22 cellular contexts compared by ENCODE assay signal in genomic region chr6:45505470-45505869, GRCh38.
DNase-seq lines count a peak whose midpoint lies in the region; ATAC-seq and TF ChIP-seq lines count a peak whose summit lies in the region.
"Had no signal": no experiment of that assay in that cellular context is flagged by ENCODE, and none has a peak within 500 bp of the region (broad histone marks: within the 10 kb centered on the region; RNA-seq: fewer than 3 reads in every experiment).

No MANE protein-coding gene starts in this region.

- H3K9ac ChIP-seq in fibroblast of lung (ENCODE audit: insufficient read depth, low read length) (no peak overlapping the region), parathyroid adenoma (no peak overlapping the region)

- TF ChIP-seq CTCF in GM23338 (conservative IDR thresholded peaks at IDR 0.05; ENCODE audit: low read depth in 2 of 2) (no peak), PC-9 (conservative IDR thresholded peaks at IDR 0.05) (no peak), fibroblast of lung (conservative IDR thresholded peaks at IDR 0.05 in 1 of 2, IDR thresholded peaks at IDR 0.05 in 1 of 2; ENCODE audit: low read depth in 1 of 2, low read length in 2 of 2) (no peak), parathyroid adenoma (IDR thresholded peaks at IDR 0.05) (no peak), suprapubic skin (IDR thresholded peaks at IDR 0.05) (no peak)

- no peaks in the 10 kb centered on the region for H3K9me3 Mint-ChIP-seq in GM23338
- H3K9me3 Mint-ChIP-seq: CD4-positive, alpha-beta T cell had no signal

- H3F3A ChIP-seq in GM23338 (replicated peaks; ENCODE audit: low read depth) (no peaks in the 10 kb centered on the region), PC-9 (ENCODE audit: insufficient read depth, low read depth) (peaks cover 23% of the 10 kb centered on the region)

- H3K79me2 ChIP-seq in GM23338 (replicated peaks; ENCODE audit: insufficient read depth): no peaks in the 10 kb centered on the region
- H3K79me2 ChIP-seq in PC-9 (ENCODE audit: low read depth): no peaks in the 10 kb centered on the region
- no peaks in the 10 kb centered on the region for H3K79me2 ChIP-seq in fibroblast of lung (ENCODE audit: control insufficient read depth, insufficient read depth, low read length)
- no peaks in the 10 kb centered on the region for H3K79me2 ChIP-seq in parathyroid adenoma

- no peak for TF ChIP-seq POLR2A in suprapubic skin (IDR thresholded peaks at IDR 0.05)

- ATAC-seq in GM23338 (no peak), HG03521 (IDR thresholded peaks at IDR 0.05; ENCODE audit: unreplicated experiment) (no peak)
- ATAC-seq: right cardiac atrium; stimulated activated naive CD8-positive, alpha-beta T cell treated with anti-CD3 and anti-CD28 coated beads, Interleukin-15, Interleukin-2, amounts not matched to agents 100 U/mL and 50 U/mL, for 24 hours had no signal

- H3K27me3 ChIP-seq in GM23338 (ENCODE audit: insufficient read depth) (no peaks in the 10 kb centered on the region), PC-9 (ENCODE audit: insufficient read depth, low read depth) (no peaks in the 10 kb centered on the region), fibroblast of lung (ENCODE audit: control insufficient read depth, insufficient read depth, low read length) (no peaks in the 10 kb centered on the region), parathyroid adenoma (ENCODE audit: control insufficient read depth, insufficient read depth, low read length) (no peaks in the 10 kb centered on the region), suprapubic skin (no peaks in the 10 kb centered on the region)
- H3K27me3 ChIP-seq: neutrophil, upper lobe of left lung had no signal

- no peak for TF ChIP-seq EP300 in suprapubic skin (IDR thresholded peaks at IDR 0.05)

- H3K4me2 ChIP-seq in GM23338: peak overlapping the region; percentile 40
- H3K4me2 ChIP-seq in PC-9: no peak overlapping the region
- peak overlapping the region; percentile 30 for H3K4me2 ChIP-seq in fibroblast of lung (ENCODE audit: extremely low read depth, insufficient read depth, low read length)
- H3K4me2 ChIP-seq in parathyroid adenoma (ENCODE audit: low read length): no peak overlapping the region

- no peaks in the 10 kb centered on the region for H4K20me1 ChIP-seq in GM23338 (replicated peaks; ENCODE audit: insufficient read depth)
- no peaks in the 10 kb centered on the region for H4K20me1 ChIP-seq in PC-9 (ENCODE audit: insufficient read depth)
- no peaks in the 10 kb centered on the region for H4K20me1 ChIP-seq in fibroblast of lung (ENCODE audit: control insufficient read depth, extremely low read depth, insufficient read depth, low read length)

- no peaks in the 10 kb centered on the region for H3K36me3 Mint-ChIP-seq in GM23338 (ENCODE audit: low read depth)

- H3K9me2 ChIP-seq in GM23338 (ENCODE audit: insufficient read depth) (no peaks in the 10 kb centered on the region; the same call in none of the 2 replicates), PC-9 (ENCODE audit: insufficient read depth) (no peaks in the 10 kb centered on the region; the same call in 1 of the 2 replicates)

- intact Hi-C loops in PC-9 (cut with micrococcal nuclease; ENCODE audit: unreplicated experiment): loop anchor here (2.0 to 5.0 kb wide), 2 partner anchors 83 to 207 kb away; no protein-coding TSS in a partner anchor
- intact Hi-C loops in head of caudate nucleus (cut with DNase I): no loop called here

- no peaks in the 10 kb centered on the region for H3K27me3 Mint-ChIP-seq in GM23338 (ENCODE audit: insufficient read depth, low read depth, poor library complexity)
- H3K27me3 Mint-ChIP-seq: CD4-positive, alpha-beta T cell had no signal

- H3K36me3 ChIP-seq in GM23338 (ENCODE audit: insufficient read depth) (no peaks in the 10 kb centered on the region), PC-9 (ENCODE audit: low read depth) (no peaks in the 10 kb centered on the region), fibroblast of lung (ENCODE audit: control insufficient read depth, insufficient read depth, low read length) (peaks cover 1% of the 10 kb centered on the region), parathyroid adenoma (ENCODE audit: control insufficient read depth, insufficient read depth, low read length) (no peaks in the 10 kb centered on the region), suprapubic skin (no peaks in the 10 kb centered on the region)
- H3K36me3 ChIP-seq: neutrophil, upper lobe of left lung had no signal

- H3K27ac ChIP-seq in GM23338 (ENCODE audit: low read depth): peak overlapping the region; percentile 22
- H3K27ac ChIP-seq in PC-9: 0 out of 2 replicates have a peak overlapping the region, but pooled peaks have one; percentile 94
- H3K27ac ChIP-seq in fibroblast of lung (ENCODE audit: insufficient read depth, low read length): peak overlapping the region; percentile 25
- H3K27ac ChIP-seq in parathyroid adenoma: no peak overlapping the region
- no peak overlapping the region for H3K27ac ChIP-seq in suprapubic skin
- H3K27ac ChIP-seq: HL-60, upper lobe of left lung had no signal

- DNase-seq in GM23338 (ENCODE audit: low spot score): no peak
- DNase-seq in PC-9: no peak
- DNase-seq in fibroblast of lung (ENCODE audit: low read depth in 2 of 2): no peak
- DNase-seq in suprapubic skin (ENCODE audit: low spot score in 2 of 2): no peak
- DNase-seq in head of caudate nucleus: no peak
- no peak for DNase-seq in islet precursor cell
- DNase-seq: activated CD4-positive, alpha-beta T cell treated with anti-CD3 and anti-CD28 coated beads for 48 hours; activated CD8-positive, alpha-beta memory T cell treated with anti-CD3 and anti-CD28 coated beads, Interleukin-2, amount 50 U/mL, for 48 hours; anterior cingulate cortex; CD4-positive, alpha-beta T cell; cerebellar nuclear complex; hypothalamus; Karpas-422; NCI-H2171 treated with DMSO at 0.1 percent for 48 hours; NCI-H82; stimulated activated naive CD8-positive, alpha-beta T cell treated with anti-CD3 and anti-CD28 coated beads, Interleukin-15, Interleukin-2, amounts not matched to agents 100 U/mL and 50 U/mL, for 24 hours had no signal

- H2AFZ ChIP-seq in GM23338: peak overlapping the region; percentile 39
- no peak overlapping the region for H2AFZ ChIP-seq in PC-9
- H2AFZ ChIP-seq in fibroblast of lung (ENCODE audit: low read length): peak overlapping the region; percentile 2
- peak overlapping the region; percentile 76 for H2AFZ ChIP-seq in parathyroid adenoma

- H3K9me3 ChIP-seq in PC-9 (ENCODE audit: insufficient read depth, low read depth) (no peaks in the 10 kb centered on the region), fibroblast of lung (ENCODE audit: control insufficient read depth, insufficient read depth, low read depth, low read length) (no peaks in the 10 kb centered on the region), parathyroid adenoma (ENCODE audit: control insufficient read depth, low read length) (no peaks in the 10 kb centered on the region), suprapubic skin (no peaks in the 10 kb centered on the region)
- H3K9me3 ChIP-seq: neutrophil, upper lobe of left lung had no signal

- H3K4me3 Mint-ChIP-seq in GM23338: peak overlapping the region; percentile 40; the same call in 2 of the 3 replicates
- H3K4me3 Mint-ChIP-seq: CD4-positive, alpha-beta T cell had no signal

- peaks cover 18% of the 10 kb centered on the region for H3K4me1 ChIP-seq in GM23338 (ENCODE audit: insufficient read depth)
- peaks cover 32% of the 10 kb centered on the region for H3K4me1 ChIP-seq in PC-9 (replicated peaks; ENCODE audit: insufficient read depth)
- peaks cover 8% of the 10 kb centered on the region for H3K4me1 ChIP-seq in fibroblast of lung (ENCODE audit: control insufficient read depth, extremely low read depth, insufficient read depth, low read length)
- H3K4me1 ChIP-seq in parathyroid adenoma: peaks cover 2% of the 10 kb centered on the region
- H3K4me1 ChIP-seq in suprapubic skin: peaks cover 2% of the 10 kb centered on the region

- POLR2A ChIA-PET in PC-9 (lab: Charles Lee; ENCODE audit: unreplicated experiment): no interaction called here

- WGBS in suprapubic skin: 79% methylated on average over 2 of the region's 2 CpGs

- BruUV-seq in PC-9 (replicated peaks; lab: Mats Ljungman, UMichigan): no TSS peak

- H3K4me1 Mint-ChIP-seq in GM23338: peaks cover 19% of the 10 kb centered on the region

- no peak overlapping the region for H3K4me3 ChIP-seq in GM23338
- H3K4me3 ChIP-seq in PC-9: no peak overlapping the region
- no peak overlapping the region for H3K4me3 ChIP-seq in fibroblast of lung (replicated peaks in 1 of 4; ENCODE audit: control extremely low read depth in 1 of 4, insufficient read depth in 1 of 4, low read depth in 3 of 4, low read length in 4 of 4)
- no peak overlapping the region for H3K4me3 ChIP-seq in parathyroid adenoma (ENCODE audit: low read depth, low read length)
- no peak overlapping the region for H3K4me3 ChIP-seq in suprapubic skin
- H3K4me3 ChIP-seq: upper lobe of left lung had no signal

- CTCF ChIA-PET in PC-9 (lab: Charles Lee): no interaction called here

- H3K27ac Mint-ChIP-seq in GM23338: peak overlapping the region; percentile 94
- H3K27ac Mint-ChIP-seq: CD4-positive, alpha-beta T cell had no signal

TF ChIP-seq in GM23338, 12 proteins besides CTCF, POLR2A, EP300 and RAD21 (continues in another document):
- no peak for TF ChIP-seq NANOG (IDR thresholded peaks at IDR 0.05; ENCODE audit: borderline replicate concordance)
- no peak for TF ChIP-seq ETS1 (IDR thresholded peaks at IDR 0.05)
- TF ChIP-seq JUNB (IDR thresholded peaks at IDR 0.05; ENCODE audit: unreplicated experiment): no peak
- TF ChIP-seq CREB1 (CRISPR knock-in tag; IDR thresholded peaks at IDR 0.05; ENCODE audit: low read depth): no peak

Comparison
In these comparisons a context has a peak if more than half of its experiments do, and no peak if none do; other contexts are left out.
1. H3K27ac ChIP-seq: peak in GM23338 (single experiment), PC-9 (single experiment) and fibroblast of lung (single experiment); none in parathyroid adenoma (single experiment) and suprapubic skin (single experiment).
2. H3K4me2 ChIP-seq: peak in GM23338 (single experiment) and fibroblast of lung (single experiment); none in PC-9 (single experiment) and parathyroid adenoma (single experiment).